8 cellular contexts compared by ENCODE assay signal in genomic region chr6:127641905-127642304, GRCh38.
DNase-seq lines count a peak whose midpoint lies in the region; ATAC-seq and TF ChIP-seq lines count a peak whose summit lies in the region.

No MANE protein-coding gene starts in this region.

- CTCF ChIA-PET in T-cell (lab: Charles Lee) = no interaction called here

- WGBS in endodermal cell (ENCODE audit: insufficient coverage in 1 of 2, insufficient read length in 1 of 2), 2 experiments = 47 to 68% methylated on average over 4 to 7 of the region's 7 CpGs

- peak overlapping the region; percentile 45 for H2AFZ ChIP-seq in neural progenitor cell (replicated peaks)

- ATAC-seq in GM19395 (IDR thresholded peaks at IDR 0.05; ENCODE audit: unreplicated experiment) = peak; percentile 86
- peak; percentile 85 for ATAC-seq in HG03565 (IDR thresholded peaks at IDR 0.05; ENCODE audit: unreplicated experiment)
- ATAC-seq in T-cell (replicated peaks in 1 of 4) = no peak
- ATAC-seq in HG03439 (IDR thresholded peaks at IDR 0.05; ENCODE audit: unreplicated experiment) = no peak

- H3K36me3 ChIP-seq in endodermal cell (ENCODE audit: control insufficient read depth, insufficient read depth, low read length) (no peaks in the 10 kb centered on the region), neural progenitor cell (no peaks in the 10 kb centered on the region)

- H3K27ac ChIP-seq in endodermal cell (ENCODE audit: low read depth, low read length) (no peak overlapping the region), neural progenitor cell (no peak overlapping the region)

- H3K4me1 ChIP-seq in endodermal cell (ENCODE audit: control insufficient read depth, insufficient read depth, low read length) (no peaks in the 10 kb centered on the region), neural progenitor cell (no peaks in the 10 kb centered on the region)

- H3K9ac ChIP-seq in endodermal cell (ENCODE audit: extremely low read depth, low read length, poor library complexity, severe bottlenecking) (no peak overlapping the region), neural progenitor cell (no peak overlapping the region)

- no peaks in the 10 kb centered on the region for H3F3A ChIP-seq in neural progenitor cell (ENCODE audit: low read depth)

- H3K27me3 Mint-ChIP-seq in endodermal cell (ENCODE audit: insufficient read depth) (no peaks in the 10 kb centered on the region), neural progenitor cell (ENCODE audit: insufficient read depth, low read depth) (no peaks in the 10 kb centered on the region), T-cell (no peaks in the 10 kb centered on the region)

- DNase-seq in Daoy (ENCODE audit: low read depth) = peak; percentile 39
- peak; percentile 63 for DNase-seq in OCI-M1 (lab: John Stamatoyannopoulos, UW)
- DNase-seq in endodermal cell = peak; percentile 75
- peak; percentile 72 for DNase-seq in neural progenitor cell (ENCODE audit: low spot score)
- no peak for DNase-seq in T-cell

- no peaks in the 10 kb centered on the region for H4K20me1 ChIP-seq in neural progenitor cell (ENCODE audit: low read depth)

- POLR2A ChIA-PET in T-cell (lab: Charles Lee) = interaction anchor here in 1 of 2 donors (0.7 kb wide), 1 partner anchor 465 kb away, joined by 4 read pairs; no protein-coding TSS in a partner anchor

- H3K4me3 Mint-ChIP-seq in endodermal cell (no peak overlapping the region), neural progenitor cell (no peak overlapping the region), T-cell (no peak overlapping the region)

- TF ChIP-seq CTCF in endodermal cell (conservative IDR thresholded peaks at IDR 0.05) (peak; percentile 80), neural progenitor cell (IDR thresholded peaks at IDR 0.05) (peak; percentile 71)

- H3K9me3 ChIP-seq in endodermal cell (ENCODE audit: control insufficient read depth, low read length) (no peaks in the 10 kb centered on the region), neural progenitor cell (ENCODE audit: low read depth) (no peaks in the 10 kb centered on the region)

- no peak overlapping the region for H3K4me2 ChIP-seq in neural progenitor cell

- no peak overlapping the region for H3K4me3 ChIP-seq in endodermal cell (ENCODE audit: low read length)
- no peak overlapping the region for H3K4me3 ChIP-seq in neural progenitor cell

- H3K27ac Mint-ChIP-seq in endodermal cell (no peak overlapping the region), neural progenitor cell (no peak overlapping the region), T-cell (no peak overlapping the region)

- H3K27me3 ChIP-seq in endodermal cell (ENCODE audit: control insufficient read depth, insufficient read depth, low read length, poor library complexity, severe bottlenecking) (no peaks in the 10 kb centered on the region), neural progenitor cell (no peaks in the 10 kb centered on the region)

- no peaks in the 10 kb centered on the region for H3K36me3 Mint-ChIP-seq in endodermal cell (ENCODE audit: low read depth)
- no peaks in the 10 kb centered on the region for H3K36me3 Mint-ChIP-seq in neural progenitor cell
- peaks cover 3% of the 10 kb centered on the region for H3K36me3 Mint-ChIP-seq in T-cell

- H3K4me1 Mint-ChIP-seq in endodermal cell = no peaks in the 10 kb centered on the region
- H3K4me1 Mint-ChIP-seq in neural progenitor cell = no peaks in the 10 kb centered on the region
- H3K4me1 Mint-ChIP-seq in T-cell = no peaks in the 10 kb centered on the region

- H3K9me3 Mint-ChIP-seq in endodermal cell = no peaks in the 10 kb centered on the region
- H3K9me3 Mint-ChIP-seq in neural progenitor cell = no peaks in the 10 kb centered on the region
- peaks cover 3 to 18% (median 4%) of the 10 kb centered on the region in 3 donors for H3K9me3 Mint-ChIP-seq in T-cell

- no peaks in the 10 kb centered on the region for H3K79me2 ChIP-seq in neural progenitor cell (ENCODE audit: low read depth)

Comparison
In these comparisons a context has a peak if more than half of its experiments do, and no peak if none do; other contexts are left out.
1. DNase-seq: peak in Daoy (single experiment), OCI-M1 (single experiment), endodermal cell (single experiment) and neural progenitor cell (single experiment); none in T-cell (0 of 34).
2. ATAC-seq: peak in GM19395 (single experiment) and HG03565 (single experiment); none in T-cell (0 of 4) and HG03439 (single experiment).